In genomic region chr11:34585870-34586654, GRCh38 we compare ENCODE assay signal across 7 cellular contexts. TPM values are rescaled to one million over a fixed set of nuclear protein-coding genes. Genes with fewer than 3 reads are reported as not detected.
DNase-seq lines count a peak whose midpoint lies in the region; ATAC-seq and TF ChIP-seq lines count a peak whose summit lies in the region.

No MANE protein-coding gene starts in this region.

- H3K27ac Mint-ChIP-seq in osteocyte (ENCODE audit: unreplicated experiment), result no peak overlapping the region

- peak overlapping the region; percentile 52 for H3K4me3 Mint-ChIP-seq in osteocyte (ENCODE audit: unreplicated experiment)

- no peaks in the 10 kb centered on the region for H3K9me3 Mint-ChIP-seq in osteocyte (ENCODE audit: unreplicated experiment)

- DNase-seq in GM03348 (ENCODE audit: low spot score) (peak; percentile 65), SW 1271 (lab: John Stamatoyannopoulos, UW) (peak; percentile 27 to 80), fibroblast of the aortic adventitia (ENCODE audit: low read depth) (peak; percentile 81), osteocyte (ENCODE audit: extremely low spot score, unreplicated experiment) (no peak), mucosa of gallbladder (ENCODE audit: low spot score) (no peak)

- H3K27me3 Mint-ChIP-seq in osteocyte (ENCODE audit: unreplicated experiment), result peaks cover 63% of the 10 kb centered on the region

- H3K4me3 ChIP-seq in fibroblast of the aortic adventitia (ENCODE audit: low read depth, low read length), result no peak overlapping the region

- H3K4me1 Mint-ChIP-seq in osteocyte (ENCODE audit: unreplicated experiment), result peaks cover 4% of the 10 kb centered on the region

- H3K36me3 Mint-ChIP-seq in osteocyte (ENCODE audit: unreplicated experiment), result no peaks in the 10 kb centered on the region

- peak; percentile 68 for TF ChIP-seq CTCF in LNCAP (IDR thresholded peaks at IDR 0.05)
- TF ChIP-seq CTCF in fibroblast of the aortic adventitia (IDR thresholded peaks at IDR 0.05; ENCODE audit: insufficient read depth, low read length), result peak; percentile 56
- peak; percentile 71 for TF ChIP-seq CTCF in osteocyte (IDR thresholded peaks at IDR 0.05)

- peak; percentile 54 for ATAC-seq in GM21737 (IDR thresholded peaks at IDR 0.05; ENCODE audit: unreplicated experiment)

RNA-seq across cellular contexts. Expression of gene EHF, which starts 34.8 kb away (rescaled TPM):
- total RNA-seq in fibroblast of the aortic adventitia (ENCODE audit: low replicate concordance) (0.18 TPM in 1 of 2 replicates, not detected in the other), osteocyte (not detected in 2 replicates), mucosa of gallbladder (176 TPM)

Comparison
In these comparisons a context has a peak if more than half of its experiments do, and no peak if none do; other contexts are left out.
1. DNase-seq: peak in GM03348 (single experiment), SW 1271 (2 of 2) and fibroblast of the aortic adventitia (single experiment); none in osteocyte (single experiment) and mucosa of gallbladder (single experiment).
2. RNA of gene EHF, which starts 34.8 kb away (total RNA-seq): 176 TPM in mucosa of gallbladder (single experiment); 0.18 TPM in fibroblast of the aortic adventitia and not detected in osteocyte; every median in the first group is over 100 times any median in the second.
3. Peak in every context shown above with its lines, with median percentiles within 50 percentile points of each other: CTCF ChIP-seq.